Comparison of ENCODE assay signal across 8 cellular contexts in genomic region chr1:26275580-26276431, GRCh38. TPM values are rescaled to one million over a fixed set of nuclear protein-coding genes. Genes with fewer than 3 reads are reported as not detected.
A peak's percentile ranks its signal among the peaks of the same experiment; 100 is the strongest.
DNase-seq lines count a peak whose midpoint lies in the region; ATAC-seq and TF ChIP-seq lines count a peak whose summit lies in the region.

No MANE protein-coding gene starts in this region.

- H3K9ac ChIP-seq in GM23248: peak overlapping the region; percentile 75
- H3K9ac ChIP-seq in liver (ENCODE audit: low read depth in 1 of 2, low read length in 2 of 2): peak overlapping the region in 1 of 2 donors; percentile 34

- peak; percentile 87 to 90 for TF ChIP-seq RAD21 in liver (IDR thresholded peaks at IDR 0.05)

- H3K27me3 ChIP-seq in GM23248 (replicated peaks; ENCODE audit: insufficient read depth) (no peaks in the 10 kb centered on the region), liver (ENCODE audit: control insufficient read depth in 4 of 4, insufficient read depth in 4 of 4, low read length in 3 of 4) (no peaks in the 10 kb centered on the region)

- peaks cover 55% of the 10 kb centered on the region for H3F3A ChIP-seq in GM23248 (ENCODE audit: insufficient read depth)

- WGBS in GM23248 (ENCODE audit: low coverage in 1 of 2, low lambda C conversion rate in 2 of 2, missing lambda C conversion rate in 2 of 2), 2 experiments: 1 to 4% methylated on average over 3 of the region's 3 CpGs
- 48% methylated on average over 3 of the region's 3 CpGs for WGBS in liver

- H4K20me1 ChIP-seq in GM23248 (ENCODE audit: insufficient read depth): no peaks in the 10 kb centered on the region

- TF ChIP-seq CTCF in liver (IDR thresholded peaks at IDR 0.05; ENCODE audit: low read depth, low read length, missing input control): peak; percentile 81

- H3K4me1 ChIP-seq in GM23248 (ENCODE audit: insufficient read depth): peaks cover 48% of the 10 kb centered on the region
- peaks cover 15 to 43% (median 33%) of the 10 kb centered on the region in 4 donors for H3K4me1 ChIP-seq in liver (ENCODE audit: control insufficient read depth in 4 of 4, insufficient read depth in 4 of 4, low read length in 3 of 4)

- peak overlapping the region; percentile 73 for H2AFZ ChIP-seq in GM23248

- no peaks in the 10 kb centered on the region for H3K27me3 Mint-ChIP-seq in dendritic cell treated with granulocyte-macrophage colony-stimulating factor and Interleukin-4, amounts not matched to agents 40 ng/mL and 50 ng/mL, for 4 days

- no peak for ATAC-seq in GM21447 (IDR thresholded peaks at IDR 0.05; ENCODE audit: unreplicated experiment)

- H3K9me3 ChIP-seq in GM23248 (ENCODE audit: low read depth) (no peaks in the 10 kb centered on the region), liver (ENCODE audit: control insufficient read depth in 4 of 4, low read length in 3 of 4) (no peaks in the 10 kb centered on the region)

- in situ Hi-C loops in GM23248 (cut with MboI): no loop called here

- H3K79me2 ChIP-seq in GM23248 (ENCODE audit: insufficient read depth): peaks cover 9% of the 10 kb centered on the region

- peaks cover 71% of the 10 kb centered on the region for H3K4me1 Mint-ChIP-seq in dendritic cell treated with granulocyte-macrophage colony-stimulating factor and Interleukin-4, amounts not matched to agents 40 ng/mL and 50 ng/mL, for 4 days (ENCODE audit: low read depth)

- H3K27ac ChIP-seq in GM23248: peak overlapping the region; percentile 95
- peak overlapping the region; percentile 48 to 61 for H3K27ac ChIP-seq in liver (ENCODE audit: low read depth in 1 of 2, low read length in 2 of 2)

- H3K9me2 ChIP-seq in GM23248 (ENCODE audit: insufficient read depth): no peaks in the 10 kb centered on the region

- peaks cover 70% of the 10 kb centered on the region for H3K36me3 Mint-ChIP-seq in dendritic cell treated with granulocyte-macrophage colony-stimulating factor and Interleukin-4, amounts not matched to agents 40 ng/mL and 50 ng/mL, for 4 days (ENCODE audit: low read depth)

- intact Hi-C loops in dendritic cell treated with granulocyte-macrophage colony-stimulating factor and Interleukin-4, amounts not matched to agents 40 ng/mL and 50 ng/mL, for 4 days (cut with micrococcal nuclease): loop anchor here (2.0 to 10.0 kb wide), 3 partner anchors 41 to 119 kb away; partner anchors contain the start of gene CEP85

- H3K9me3 Mint-ChIP-seq in dendritic cell treated with granulocyte-macrophage colony-stimulating factor and Interleukin-4, amounts not matched to agents 40 ng/mL and 50 ng/mL, for 4 days: no peaks in the 10 kb centered on the region

- H3K4me2 ChIP-seq in GM23248 (ENCODE audit: unreplicated experiment): peak overlapping the region; percentile 73

- H3K36me3 ChIP-seq in GM23248 (ENCODE audit: low read depth) (no peaks in the 10 kb centered on the region), liver (ENCODE audit: control insufficient read depth in 4 of 4, insufficient read depth in 3 of 4, low read depth in 1 of 4, low read length in 3 of 4) (peaks cover 0 to 14% (median 6%) of the 10 kb centered on the region in 4 donors)

- H3K4me3 ChIP-seq in GM23248: peak overlapping the region; percentile 49
- H3K4me3 ChIP-seq in liver (ENCODE audit: low read depth in 1 of 3, low read length in 3 of 3): no peak overlapping the region

- H3K4me3 Mint-ChIP-seq in dendritic cell treated with granulocyte-macrophage colony-stimulating factor and Interleukin-4, amounts not matched to agents 40 ng/mL and 50 ng/mL, for 4 days: peak overlapping the region; percentile 48

- peak; percentile 93 for DNase-seq in Ammon's horn (ENCODE audit: low spot score)
- peak; percentile 97 for DNase-seq in GM23248
- peak; percentile 37 to 82 for DNase-seq in NCI-H446 (lab: John Stamatoyannopoulos, UW)
- DNase-seq in activated CD4-positive, alpha-beta T cell treated with anti-CD3 and anti-CD28 coated beads for 48 hours: peak; percentile 86
- DNase-seq in stimulated activated CD4-positive, alpha-beta T cell treated with anti-CD3 and anti-CD28 coated beads, Interleukin-2, amount 100 ng/mL, for 24 hours: peak; percentile 82 to 85

- peak overlapping the region; percentile 94 for H3K27ac Mint-ChIP-seq in dendritic cell treated with granulocyte-macrophage colony-stimulating factor and Interleukin-4, amounts not matched to agents 40 ng/mL and 50 ng/mL, for 4 days

TF ChIP-seq in liver, 16 proteins besides CTCF, POLR2A, EP300 and RAD21:
- TF ChIP-seq HNF4A (conservative IDR thresholded peaks at IDR 0.05): peak in 1 of 2 donors; percentile 14
- no peak for TF ChIP-seq TAF1 (conservative IDR thresholded peaks at IDR 0.05)
- peak; percentile 39 to 70 for TF ChIP-seq RXRA (IDR thresholded peaks at IDR 0.05)
- peak in 1 of 2 donors; percentile 57 for TF ChIP-seq JUND (IDR thresholded peaks at IDR 0.05)
- no peak for TF ChIP-seq REST (IDR thresholded peaks at IDR 0.05)
- no peak for TF ChIP-seq FOXA2 (IDR thresholded peaks at IDR 0.05)

RNA-seq across cellular contexts. Expression of gene SH3BGRL3, which starts 4.1 kb away (rescaled TPM):
- total RNA-seq in GM23248 (2014; rRNA removed; shearing (Covaris generic)): 212 and 240 TPM in 2 replicates
- polyA plus RNA-seq in GM23248 (2016; fragmentation: Nextera tagmentation; extraction: Ambion mirVana) (2,795 and 2,825 TPM in 2 replicates), liver (10 to 100 TPM; 36.0 to 93.2 TPM)
- 10 to 100 TPM in 1 of 2 donors, 1 to 10 TPM in 1; 4.5 to 10.0 TPM for total RNA-seq in liver

RNA-seq across cellular contexts. Expression of gene UBXN11, which starts 30.6 kb away (rescaled TPM):
- 4.8 and 5.8 TPM in 2 replicates for total RNA-seq in GM23248 (2014; rRNA removed; shearing (Covaris generic))
- polyA plus RNA-seq in GM23248 (2016; fragmentation: Nextera tagmentation; extraction: Ambion mirVana): 11.1 and 12.7 TPM in 2 replicates
- 1 to 10 TPM; 3.0 to 9.5 TPM for total RNA-seq in liver
- polyA plus RNA-seq in liver: 1 to 10 TPM; 5.7 to 8.9 TPM

RNA-seq across cellular contexts. Expression of gene CEP85, which starts 41.8 kb away (rescaled TPM):
- total RNA-seq in GM23248 (2014; rRNA removed; shearing (Covaris generic)): 6.2 TPM in 2 replicates
- polyA plus RNA-seq in GM23248 (2016; fragmentation: Nextera tagmentation; extraction: Ambion mirVana): 4.6 and 5.0 TPM in 2 replicates
- 10 to 100 TPM in 1 of 2 donors, 1 to 10 TPM in 1; 7.3 to 14.6 TPM for total RNA-seq in liver
- 1 to 10 TPM; 2.6 to 3.4 TPM for polyA plus RNA-seq in liver

RNA-seq across cellular contexts. Expression of gene CD52, which starts 42.0 kb away (rescaled TPM):
- total RNA-seq in GM23248 (2014; rRNA removed; shearing (Covaris generic)): not detected in 2 replicates
- polyA plus RNA-seq in GM23248 (2016; fragmentation: Nextera tagmentation; extraction: Ambion mirVana): not detected in 2 replicates
- 1 to 10 TPM; 1.7 to 4.0 TPM for total RNA-seq in liver
- polyA plus RNA-seq in liver: 10 to 100 TPM; 13.8 to 16.4 TPM

Comparison
In these comparisons a context has a peak if more than half of its experiments do, and no peak if none do; other contexts are left out.
1. RNA of gene SH3BGRL3, which starts 4.1 kb away (total RNA-seq): 212 to 240 TPM in GM23248; 4.5 to 10.0 TPM in liver; every median in the first group is over 10 times any median in the second.
2. Peak in every context shown above with its lines, with median percentiles within 50 percentile points of each other: DNase-seq.